In the genomic region with DNA sequence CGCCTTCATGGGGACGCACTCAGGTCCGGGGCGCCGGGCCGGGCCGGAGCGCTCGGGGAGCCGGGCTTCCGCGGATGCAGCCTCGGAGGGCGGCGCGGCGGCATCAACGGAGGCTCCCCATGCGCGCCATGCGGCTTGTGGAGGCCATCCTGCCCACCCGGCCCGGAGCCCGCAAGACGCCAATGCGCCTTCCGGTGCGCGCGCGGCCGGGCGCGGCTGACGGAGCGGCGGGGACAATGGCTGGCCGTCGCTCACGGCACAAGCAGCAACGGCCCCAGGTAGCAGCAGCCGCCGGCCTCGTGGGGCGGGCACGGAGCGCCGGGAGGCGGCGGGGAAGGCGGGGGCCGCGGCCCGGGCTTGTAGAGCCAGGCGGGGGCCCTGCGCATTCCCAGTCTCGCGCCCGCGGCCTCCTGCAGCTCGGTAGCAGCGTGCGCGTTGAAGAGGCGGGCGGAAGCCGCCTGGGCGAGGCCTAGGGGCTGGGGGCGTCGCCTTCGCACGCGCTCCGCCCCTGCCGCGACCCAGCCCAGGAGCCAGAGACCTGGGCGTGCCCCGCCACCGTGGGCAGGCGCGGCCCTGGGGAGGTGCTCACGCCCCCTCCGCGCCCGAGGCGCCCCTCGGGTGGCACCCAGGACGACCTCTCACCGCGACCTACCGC, we compare ENCODE assay signal across 8 cellular contexts.
A peak's percentile ranks its signal among the peaks of the same experiment; 100 is the strongest.
DNase-seq lines count a peak whose midpoint lies in the region; ATAC-seq and TF ChIP-seq lines count a peak whose summit lies in the region.
"Not testable (repeated sequence)": the region's sequence is repeated elsewhere in the genome, so short reads cannot be mapped to it uniquely, and the experiment has no call there.

No MANE protein-coding gene starts in this region.

- not testable (repeated sequence) for H3K27me3 Mint-ChIP-seq in activated T-helper 17 cell treated with anti-CD3 and anti-CD28 coated beads, Interleukin-2, amount 50 U/mL, for 72 hours

- H3K36me3 Mint-ChIP-seq in activated T-helper 17 cell treated with anti-CD3 and anti-CD28 coated beads, Interleukin-2, amount 50 U/mL, for 72 hours (ENCODE audit: low read depth) = not testable (repeated sequence)

- not testable (repeated sequence) for H3K9me3 ChIP-seq in upper lobe of right lung

- not testable (repeated sequence) for H3K4me1 Mint-ChIP-seq in activated T-helper 17 cell treated with anti-CD3 and anti-CD28 coated beads, Interleukin-2, amount 50 U/mL, for 72 hours

- not testable (repeated sequence) for H3K27ac Mint-ChIP-seq in activated T-helper 17 cell treated with anti-CD3 and anti-CD28 coated beads, Interleukin-2, amount 50 U/mL, for 72 hours

- H3K36me3 ChIP-seq in upper lobe of right lung = not testable (repeated sequence)

- not testable (repeated sequence) for DNase-seq in left lobe of liver (ENCODE audit: low spot score); upper lobe of right lung

- not testable (repeated sequence) for TF ChIP-seq CTCF in upper lobe of right lung (IDR thresholded peaks at IDR 0.05)

- H3K9me3 Mint-ChIP-seq in activated T-helper 17 cell treated with anti-CD3 and anti-CD28 coated beads, Interleukin-2, amount 50 U/mL, for 72 hours = not testable (repeated sequence)

- ATAC-seq in GM18870 (IDR thresholded peaks at IDR 0.05; ENCODE audit: unreplicated experiment) (peak; percentile 85), GM21381 (IDR thresholded peaks at IDR 0.05; ENCODE audit: unreplicated experiment) (peak; percentile 97), HG02678 (IDR thresholded peaks at IDR 0.05; ENCODE audit: unreplicated experiment) (peak; percentile 98), HG03103 (IDR thresholded peaks at IDR 0.05; ENCODE audit: low read depth, unreplicated experiment) (peak; percentile 93), HG03575 (IDR thresholded peaks at IDR 0.05; ENCODE audit: extremely low read depth, insufficient number of reproducible peaks, low FRiP score, unreplicated experiment) (peak; percentile 89), left lobe of liver (peak; percentile 99), upper lobe of right lung (peak; percentile 93)
- ATAC-seq in activated T-helper 17 cell treated with anti-CD3 and anti-CD28 coated beads, Interleukin-2, amount 50 U/mL, for 72 hours (replicated peaks) = peak; percentile 97

- not testable (repeated sequence) for H3K27me3 ChIP-seq in upper lobe of right lung

- H3K4me3 Mint-ChIP-seq in activated T-helper 17 cell treated with anti-CD3 and anti-CD28 coated beads, Interleukin-2, amount 50 U/mL, for 72 hours = not testable (repeated sequence)

- H3K27ac ChIP-seq in upper lobe of right lung = not testable (repeated sequence)

- H3K4me1 ChIP-seq in upper lobe of right lung = not testable (repeated sequence)

- not testable (repeated sequence) for H3K4me3 ChIP-seq in upper lobe of right lung

- intact Hi-C loops in upper lobe of right lung (cut with DNase I) = not testable (repeated sequence)
